In the genomic region with DNA sequence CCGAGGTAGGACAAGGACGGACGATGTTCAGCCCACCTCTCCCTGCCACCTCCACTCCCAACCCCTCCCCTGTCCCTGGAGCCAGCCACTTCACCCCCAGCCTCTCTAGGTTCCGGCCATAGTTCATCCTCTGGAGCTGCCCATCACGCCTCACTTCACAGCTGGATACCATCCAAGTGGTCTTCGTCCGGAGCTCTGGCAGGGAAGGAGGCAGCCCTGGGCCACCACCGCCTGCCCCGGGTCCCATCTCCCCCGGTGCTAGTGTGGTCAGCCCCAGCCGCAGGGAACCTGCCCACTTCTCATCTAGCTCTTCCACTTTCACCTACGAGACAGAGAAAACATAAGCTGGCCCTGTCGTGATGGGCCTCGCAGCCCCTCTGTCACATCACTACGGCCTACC, we compare ENCODE assay signal across 2 cellular contexts.
TF ChIP-seq lines count a peak whose summit lies in the region.

No MANE protein-coding gene starts in this region.

TF ChIP-seq in SK-N-SH, 30 proteins besides CTCF, POLR2A, EP300 and RAD21 (continued from another document):
- TF ChIP-seq, protein P1, sequence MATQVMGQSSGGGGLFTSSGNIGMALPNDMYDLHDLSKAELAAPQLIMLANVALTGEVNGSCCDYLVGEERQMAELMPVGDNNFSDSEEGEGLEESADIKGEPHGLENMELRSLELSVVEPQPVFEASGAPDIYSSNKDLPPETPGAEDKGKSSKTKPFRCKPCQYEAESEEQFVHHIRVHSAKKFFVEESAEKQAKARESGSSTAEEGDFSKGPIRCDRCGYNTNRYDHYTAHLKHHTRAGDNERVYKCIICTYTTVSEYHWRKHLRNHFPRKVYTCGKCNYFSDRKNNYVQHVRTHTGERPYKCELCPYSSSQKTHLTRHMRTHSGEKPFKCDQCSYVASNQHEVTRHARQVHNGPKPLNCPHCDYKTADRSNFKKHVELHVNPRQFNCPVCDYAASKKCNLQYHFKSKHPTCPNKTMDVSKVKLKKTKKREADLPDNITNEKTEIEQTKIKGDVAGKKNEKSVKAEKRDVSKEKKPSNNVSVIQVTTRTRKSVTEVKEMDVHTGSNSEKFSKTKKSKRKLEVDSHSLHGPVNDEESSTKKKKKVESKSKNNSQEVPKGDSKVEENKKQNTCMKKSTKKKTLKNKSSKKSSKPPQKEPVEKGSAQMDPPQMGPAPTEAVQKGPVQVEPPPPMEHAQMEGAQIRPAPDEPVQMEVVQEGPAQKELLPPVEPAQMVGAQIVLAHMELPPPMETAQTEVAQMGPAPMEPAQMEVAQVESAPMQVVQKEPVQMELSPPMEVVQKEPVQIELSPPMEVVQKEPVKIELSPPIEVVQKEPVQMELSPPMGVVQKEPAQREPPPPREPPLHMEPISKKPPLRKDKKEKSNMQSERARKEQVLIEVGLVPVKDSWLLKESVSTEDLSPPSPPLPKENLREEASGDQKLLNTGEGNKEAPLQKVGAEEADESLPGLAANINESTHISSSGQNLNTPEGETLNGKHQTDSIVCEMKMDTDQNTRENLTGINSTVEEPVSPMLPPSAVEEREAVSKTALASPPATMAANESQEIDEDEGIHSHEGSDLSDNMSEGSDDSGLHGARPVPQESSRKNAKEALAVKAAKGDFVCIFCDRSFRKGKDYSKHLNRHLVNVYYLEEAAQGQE (IDR thresholded peaks at IDR 0.05; ENCODE audit: low read depth, low read length): no peak
- TF ChIP-seq CHD2 (IDR thresholded peaks at IDR 0.05; ENCODE audit: low read length, partially characterized antibody) (no peak), TEAD4 (IDR thresholded peaks at IDR 0.05; ENCODE audit: borderline replicate concordance, insufficient read depth) (no peak), MXI1 (IDR thresholded peaks at IDR 0.05; ENCODE audit: low read depth, low read length) (no peak), RXRA (IDR thresholded peaks at IDR 0.05; ENCODE audit: borderline replicate concordance, low read depth) (no peak), GATA2 (CRISPR knock-in tag; IDR thresholded peaks at IDR 0.05) (no peak), RCOR1 (IDR thresholded peaks at IDR 0.05; ENCODE audit: low read length) (no peak), YY1 (IDR thresholded peaks at IDR 0.05; ENCODE audit: low read depth) (no peak), MEF2A (IDR thresholded peaks at IDR 0.05; ENCODE audit: borderline replicate concordance, low read depth) (no peak), RFX5 (IDR thresholded peaks at IDR 0.05; ENCODE audit: low read length) (no peak), JUND (IDR thresholded peaks at IDR 0.05) (no peak)
- TF ChIP-seq, protein P2, sequence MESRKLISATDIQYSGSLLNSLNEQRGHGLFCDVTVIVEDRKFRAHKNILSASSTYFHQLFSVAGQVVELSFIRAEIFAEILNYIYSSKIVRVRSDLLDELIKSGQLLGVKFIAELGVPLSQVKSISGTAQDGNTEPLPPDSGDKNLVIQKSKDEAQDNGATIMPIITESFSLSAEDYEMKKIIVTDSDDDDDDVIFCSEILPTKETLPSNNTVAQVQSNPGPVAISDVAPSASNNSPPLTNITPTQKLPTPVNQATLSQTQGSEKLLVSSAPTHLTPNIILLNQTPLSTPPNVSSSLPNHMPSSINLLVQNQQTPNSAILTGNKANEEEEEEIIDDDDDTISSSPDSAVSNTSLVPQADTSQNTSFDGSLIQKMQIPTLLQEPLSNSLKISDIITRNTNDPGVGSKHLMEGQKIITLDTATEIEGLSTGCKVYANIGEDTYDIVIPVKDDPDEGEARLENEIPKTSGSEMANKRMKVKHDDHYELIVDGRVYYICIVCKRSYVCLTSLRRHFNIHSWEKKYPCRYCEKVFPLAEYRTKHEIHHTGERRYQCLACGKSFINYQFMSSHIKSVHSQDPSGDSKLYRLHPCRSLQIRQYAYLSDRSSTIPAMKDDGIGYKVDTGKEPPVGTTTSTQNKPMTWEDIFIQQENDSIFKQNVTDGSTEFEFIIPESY (IDR thresholded peaks at IDR 0.05; ENCODE audit: borderline replicate concordance, low read depth): no peak
- TF ChIP-seq, protein P3, sequence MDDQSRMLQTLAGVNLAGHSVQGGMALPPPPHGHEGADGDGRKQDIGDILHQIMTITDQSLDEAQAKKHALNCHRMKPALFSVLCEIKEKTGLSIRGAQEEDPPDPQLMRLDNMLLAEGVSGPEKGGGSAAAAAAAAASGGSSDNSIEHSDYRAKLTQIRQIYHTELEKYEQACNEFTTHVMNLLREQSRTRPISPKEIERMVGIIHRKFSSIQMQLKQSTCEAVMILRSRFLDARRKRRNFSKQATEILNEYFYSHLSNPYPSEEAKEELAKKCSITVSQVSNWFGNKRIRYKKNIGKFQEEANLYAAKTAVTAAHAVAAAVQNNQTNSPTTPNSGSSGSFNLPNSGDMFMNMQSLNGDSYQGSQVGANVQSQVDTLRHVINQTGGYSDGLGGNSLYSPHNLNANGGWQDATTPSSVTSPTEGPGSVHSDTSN (IDR thresholded peaks at IDR 0.05): no peak
- TF ChIP-seq, protein P4, sequence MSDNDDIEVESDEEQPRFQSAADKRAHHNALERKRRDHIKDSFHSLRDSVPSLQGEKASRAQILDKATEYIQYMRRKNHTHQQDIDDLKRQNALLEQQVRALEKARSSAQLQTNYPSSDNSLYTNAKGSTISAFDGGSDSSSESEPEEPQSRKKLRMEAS (IDR thresholded peaks at IDR 0.05; ENCODE audit: low read depth): no peak
- TF ChIP-seq, protein P5, sequence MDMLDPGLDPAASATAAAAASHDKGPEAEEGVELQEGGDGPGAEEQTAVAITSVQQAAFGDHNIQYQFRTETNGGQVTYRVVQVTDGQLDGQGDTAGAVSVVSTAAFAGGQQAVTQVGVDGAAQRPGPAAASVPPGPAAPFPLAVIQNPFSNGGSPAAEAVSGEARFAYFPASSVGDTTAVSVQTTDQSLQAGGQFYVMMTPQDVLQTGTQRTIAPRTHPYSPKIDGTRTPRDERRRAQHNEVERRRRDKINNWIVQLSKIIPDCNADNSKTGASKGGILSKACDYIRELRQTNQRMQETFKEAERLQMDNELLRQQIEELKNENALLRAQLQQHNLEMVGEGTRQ (IDR thresholded peaks at IDR 0.05; ENCODE audit: borderline replicate concordance, low read depth, low read length): no peak

TF ChIP-seq in SK-N-SH treated with all-trans-retinoic acid at 6 μM for 48 hours, 23 proteins besides CTCF, POLR2A, EP300 and RAD21 (continued from another document):
- no peak for TF ChIP-seq TOX (CRISPR knock-in tag; IDR thresholded peaks at IDR 0.05; ENCODE audit: borderline replicate concordance)
- TF ChIP-seq, protein P6, sequence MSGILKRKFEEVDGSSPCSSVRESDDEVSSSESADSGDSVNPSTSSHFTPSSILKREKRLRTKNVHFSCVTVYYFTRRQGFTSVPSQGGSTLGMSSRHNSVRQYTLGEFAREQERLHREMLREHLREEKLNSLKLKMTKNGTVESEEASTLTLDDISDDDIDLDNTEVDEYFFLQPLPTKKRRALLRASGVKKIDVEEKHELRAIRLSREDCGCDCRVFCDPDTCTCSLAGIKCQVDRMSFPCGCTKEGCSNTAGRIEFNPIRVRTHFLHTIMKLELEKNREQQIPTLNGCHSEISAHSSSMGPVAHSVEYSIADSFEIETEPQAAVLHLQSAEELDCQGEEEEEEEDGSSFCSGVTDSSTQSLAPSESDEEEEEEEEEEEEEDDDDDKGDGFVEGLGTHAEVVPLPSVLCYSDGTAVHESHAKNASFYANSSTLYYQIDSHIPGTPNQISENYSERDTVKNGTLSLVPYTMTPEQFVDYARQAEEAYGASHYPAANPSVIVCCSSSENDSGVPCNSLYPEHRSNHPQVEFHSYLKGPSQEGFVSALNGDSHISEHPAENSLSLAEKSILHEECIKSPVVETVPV (CRISPR knock-in tag; IDR thresholded peaks at IDR 0.05): no peak
- TF ChIP-seq PPARA (CRISPR knock-in tag; IDR thresholded peaks at IDR 0.05; ENCODE audit: borderline replicate concordance): no peak
- no peak for TF ChIP-seq ZC3H10 (CRISPR knock-in tag; IDR thresholded peaks at IDR 0.05)
- no peak for TF ChIP-seq BACH2 (CRISPR knock-in tag; IDR thresholded peaks at IDR 0.05; ENCODE audit: borderline replicate concordance)
- TF ChIP-seq, protein P7, sequence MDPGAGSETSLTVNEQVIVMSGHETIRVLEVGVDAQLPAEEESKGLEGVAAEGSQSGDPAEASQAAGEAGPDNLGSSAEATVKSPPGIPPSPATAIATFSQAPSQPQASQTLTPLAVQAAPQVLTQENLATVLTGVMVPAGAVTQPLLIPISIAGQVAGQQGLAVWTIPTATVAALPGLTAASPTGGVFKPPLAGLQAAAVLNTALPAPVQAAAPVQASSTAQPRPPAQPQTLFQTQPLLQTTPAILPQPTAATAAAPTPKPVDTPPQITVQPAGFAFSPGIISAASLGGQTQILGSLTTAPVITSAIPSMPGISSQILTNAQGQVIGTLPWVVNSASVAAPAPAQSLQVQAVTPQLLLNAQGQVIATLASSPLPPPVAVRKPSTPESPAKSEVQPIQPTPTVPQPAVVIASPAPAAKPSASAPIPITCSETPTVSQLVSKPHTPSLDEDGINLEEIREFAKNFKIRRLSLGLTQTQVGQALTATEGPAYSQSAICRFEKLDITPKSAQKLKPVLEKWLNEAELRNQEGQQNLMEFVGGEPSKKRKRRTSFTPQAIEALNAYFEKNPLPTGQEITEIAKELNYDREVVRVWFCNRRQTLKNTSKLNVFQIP (CRISPR knock-in tag; IDR thresholded peaks at IDR 0.05; ENCODE audit: borderline replicate concordance, low read depth): no peak
- TF ChIP-seq TCF4 (CRISPR knock-in tag; IDR thresholded peaks at IDR 0.05; ENCODE audit: borderline replicate concordance): no peak
- TF ChIP-seq, protein P8, sequence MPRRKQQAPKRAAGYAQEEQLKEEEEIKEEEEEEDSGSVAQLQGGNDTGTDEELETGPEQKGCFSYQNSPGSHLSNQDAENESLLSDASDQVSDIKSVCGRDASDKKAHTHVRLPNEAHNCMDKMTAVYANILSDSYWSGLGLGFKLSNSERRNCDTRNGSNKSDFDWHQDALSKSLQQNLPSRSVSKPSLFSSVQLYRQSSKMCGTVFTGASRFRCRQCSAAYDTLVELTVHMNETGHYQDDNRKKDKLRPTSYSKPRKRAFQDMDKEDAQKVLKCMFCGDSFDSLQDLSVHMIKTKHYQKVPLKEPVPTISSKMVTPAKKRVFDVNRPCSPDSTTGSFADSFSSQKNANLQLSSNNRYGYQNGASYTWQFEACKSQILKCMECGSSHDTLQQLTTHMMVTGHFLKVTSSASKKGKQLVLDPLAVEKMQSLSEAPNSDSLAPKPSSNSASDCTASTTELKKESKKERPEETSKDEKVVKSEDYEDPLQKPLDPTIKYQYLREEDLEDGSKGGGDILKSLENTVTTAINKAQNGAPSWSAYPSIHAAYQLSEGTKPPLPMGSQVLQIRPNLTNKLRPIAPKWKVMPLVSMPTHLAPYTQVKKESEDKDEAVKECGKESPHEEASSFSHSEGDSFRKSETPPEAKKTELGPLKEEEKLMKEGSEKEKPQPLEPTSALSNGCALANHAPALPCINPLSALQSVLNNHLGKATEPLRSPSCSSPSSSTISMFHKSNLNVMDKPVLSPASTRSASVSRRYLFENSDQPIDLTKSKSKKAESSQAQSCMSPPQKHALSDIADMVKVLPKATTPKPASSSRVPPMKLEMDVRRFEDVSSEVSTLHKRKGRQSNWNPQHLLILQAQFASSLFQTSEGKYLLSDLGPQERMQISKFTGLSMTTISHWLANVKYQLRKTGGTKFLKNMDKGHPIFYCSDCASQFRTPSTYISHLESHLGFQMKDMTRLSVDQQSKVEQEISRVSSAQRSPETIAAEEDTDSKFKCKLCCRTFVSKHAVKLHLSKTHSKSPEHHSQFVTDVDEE (CRISPR knock-in tag; IDR thresholded peaks at IDR 0.05): no peak
- TF ChIP-seq SNAI2 (CRISPR knock-in tag; IDR thresholded peaks at IDR 0.05): no peak
- no peak for TF ChIP-seq ESRRG (CRISPR knock-in tag; IDR thresholded peaks at IDR 0.05)
- TF ChIP-seq ZNF565 (CRISPR knock-in tag; conservative IDR thresholded peaks at IDR 0.05; ENCODE audit: low read depth): no peak
- TF ChIP-seq GLIS3 (CRISPR knock-in tag; IDR thresholded peaks at IDR 0.05): no peak
- no peak for TF ChIP-seq CSDC2 (CRISPR knock-in tag; IDR thresholded peaks at IDR 0.05)
- no peak for TF ChIP-seq ZFP30 (CRISPR knock-in tag; IDR thresholded peaks at IDR 0.05)
- TF ChIP-seq ZNF8 (CRISPR knock-in tag; IDR thresholded peaks at IDR 0.05): no peak
- no peak for TF ChIP-seq RARB (CRISPR knock-in tag; IDR thresholded peaks at IDR 0.05)
- TF ChIP-seq ISL1 (CRISPR knock-in tag; IDR thresholded peaks at IDR 0.05): no peak
- TF ChIP-seq, protein P9, sequence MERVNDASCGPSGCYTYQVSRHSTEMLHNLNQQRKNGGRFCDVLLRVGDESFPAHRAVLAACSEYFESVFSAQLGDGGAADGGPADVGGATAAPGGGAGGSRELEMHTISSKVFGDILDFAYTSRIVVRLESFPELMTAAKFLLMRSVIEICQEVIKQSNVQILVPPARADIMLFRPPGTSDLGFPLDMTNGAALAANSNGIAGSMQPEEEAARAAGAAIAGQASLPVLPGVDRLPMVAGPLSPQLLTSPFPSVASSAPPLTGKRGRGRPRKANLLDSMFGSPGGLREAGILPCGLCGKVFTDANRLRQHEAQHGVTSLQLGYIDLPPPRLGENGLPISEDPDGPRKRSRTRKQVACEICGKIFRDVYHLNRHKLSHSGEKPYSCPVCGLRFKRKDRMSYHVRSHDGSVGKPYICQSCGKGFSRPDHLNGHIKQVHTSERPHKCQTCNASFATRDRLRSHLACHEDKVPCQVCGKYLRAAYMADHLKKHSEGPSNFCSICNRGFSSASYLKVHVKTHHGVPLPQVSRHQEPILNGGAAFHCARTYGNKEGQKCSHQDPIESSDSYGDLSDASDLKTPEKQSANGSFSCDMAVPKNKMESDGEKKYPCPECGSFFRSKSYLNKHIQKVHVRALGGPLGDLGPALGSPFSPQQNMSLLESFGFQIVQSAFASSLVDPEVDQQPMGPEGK (CRISPR knock-in tag; IDR thresholded peaks at IDR 0.05; ENCODE audit: borderline replicate concordance): no peak
